Comparison of ENCODE assay signal across 14 cellular contexts in genomic region chr11:31844351-31844750, GRCh38. TPM values are rescaled to one million over a fixed set of nuclear protein-coding genes. Genes with fewer than 3 reads are reported as not detected.
DNase-seq lines count a peak whose midpoint lies in the region; ATAC-seq and TF ChIP-seq lines count a peak whose summit lies in the region.
"Had no signal": no experiment of that assay in that cellular context is flagged by ENCODE, and none has a peak within 500 bp of the region (broad histone marks: within the 10 kb centered on the region; RNA-seq: fewer than 3 reads in every experiment).

No MANE protein-coding gene starts in this region.

- H3K4me1 Mint-ChIP-seq in immature natural killer cell = no peaks in the 10 kb centered on the region

- no peak for TF ChIP-seq CTCF in retinal pigment epithelial cell (conservative IDR thresholded peaks at IDR 0.05; ENCODE audit: low read depth, low read length)

- no peak for ATAC-seq in HG03442 (IDR thresholded peaks at IDR 0.05; ENCODE audit: unreplicated experiment)

- DNase-seq in EH (ENCODE audit: low read depth) (peak; percentile 16), M059J (ENCODE audit: low read depth) (peak; percentile 90), T1000 (lab: John Stamatoyannopoulos, UW) (peak; percentile 20), retinal pigment epithelial cell (ENCODE audit: low read depth) (peak; percentile 82), SIG-M5 (lab: John Stamatoyannopoulos, UW) (no peak), immature natural killer cell (no peak)
- DNase-seq: Caco-2, DMS153, NCI-H1436 treated with DMSO at 0.1 percent for 48 hours, NCI-H2081, NCI-H510A treated with DMSO at 0.1 percent for 48 hours, Peyer's patch, SHP77 treated with DMSO at 0.1 percent for 48 hours had no signal

- H3K4me3 Mint-ChIP-seq in immature natural killer cell = no peak overlapping the region

- no peaks in the 10 kb centered on the region for H3K36me3 Mint-ChIP-seq in immature natural killer cell

- H3K27ac Mint-ChIP-seq in immature natural killer cell = no peak overlapping the region

- peaks cover 2 to 19% (median 10%) of the 10 kb centered on the region in 3 donors for H3K27me3 Mint-ChIP-seq in immature natural killer cell (ENCODE audit: low read depth in 3 of 3)

- no peak overlapping the region for H3K4me3 ChIP-seq in retinal pigment epithelial cell (ENCODE audit: low read length)
- H3K4me3 ChIP-seq: Peyer's patch had no signal

- H3K9me3 Mint-ChIP-seq in immature natural killer cell = peaks cover 0 to 2% (median 0%) of the 10 kb centered on the region in 6 donors

RNA-seq across cellular contexts. Expression of gene PAX6, which starts 33.2 kb away (rescaled TPM):
- 30.6 and 36.2 TPM in 2 replicates for total RNA-seq in M059J (2014; rRNA removed; shearing (Covaris generic))
- polyA plus RNA-seq in immature natural killer cell = not detected

Comparison
In these comparisons a context has a peak if more than half of its experiments do, and no peak if none do; other contexts are left out.
1. DNase-seq: peak in EH (single experiment), M059J (single experiment), T1000 (single experiment) and retinal pigment epithelial cell (single experiment); none in SIG-M5 (single experiment) and immature natural killer cell (0 of 3).